ENCODE assay signal across 15 cellular contexts in genomic region chr2:10083692-10084566, GRCh38. TPM values are rescaled to one million over a fixed set of nuclear protein-coding genes. Genes with fewer than 3 reads are reported as not detected.
DNase-seq lines count a peak whose midpoint lies in the region; ATAC-seq, FAIRE-seq and TF ChIP-seq lines count a peak whose summit lies in the region.
"Had no signal": no experiment of that assay in that cellular context is flagged by ENCODE, and none has a peak within 500 bp of the region (broad histone marks: within the 10 kb centered on the region; RNA-seq: fewer than 3 reads in every experiment).

No MANE protein-coding gene starts in this region.

- peak in 2 of 4 donors; percentile 16 to 21 for ATAC-seq in pancreas

- H3K27ac ChIP-seq in pancreas = peak overlapping the region in 3 of 4 donors; percentile 71 to 85 (median 81)
- H3K27ac ChIP-seq in adrenal gland = no peak overlapping the region
- H3K27ac ChIP-seq in stomach = no peak overlapping the region
- H3K27ac ChIP-seq: SJCRH30 had no signal

- intact Hi-C loops in pancreas (cut with DNase I) (no loop called here), adrenal gland (cut with DNase I) (no loop called here), stomach (cut with DNase I; ENCODE audit: low total_unique reads) (no loop called here)

- H3K36me3 ChIP-seq in H7 (replicated peaks; ENCODE audit: control insufficient read depth, insufficient read depth, low read length) = no peaks in the 10 kb centered on the region
- no peaks in the 10 kb centered on the region for H3K36me3 ChIP-seq in pancreas
- no peaks in the 10 kb centered on the region for H3K36me3 ChIP-seq in adrenal gland (replicated peaks in 1 of 2)
- no peaks in the 10 kb centered on the region for H3K36me3 ChIP-seq in stomach
- H3K36me3 ChIP-seq: SJCRH30 had no signal

- H3K9me3 ChIP-seq in pancreas (no peaks in the 10 kb centered on the region), adrenal gland (replicated peaks in 1 of 3) (no peaks in the 10 kb centered on the region), stomach (no peaks in the 10 kb centered on the region)
- H3K9me3 ChIP-seq: SJCRH30 had no signal

- TF ChIP-seq EP300 in stomach (IDR thresholded peaks at IDR 0.05) = no peak

- DNase-seq in NCI-H1417 (lab: John Stamatoyannopoulos, UW) = peak in 2 of 3 experiments; percentile 56 to 83
- DNase-seq in NCI-H1417 treated with DMSO at 0.1 percent for 48 hours (lab: John Stamatoyannopoulos, UW) = no peak
- DNase-seq in H7 = peak; percentile 57
- DNase-seq in NCI-H2029 treated with DMSO at 0.1 percent for 48 hours (lab: John Stamatoyannopoulos, UW) = peak; percentile 39
- peak in 2 of 6 donors; percentile 13 to 35 for DNase-seq in pancreas
- DNase-seq in adrenal gland = no peak
- no peak for DNase-seq in T-helper 2 cell
- no peak for DNase-seq in stomach
- DNase-seq: 8988T; activated CD4-positive, alpha-beta T cell treated with anti-CD3 and anti-CD28 coated beads, Interleukin-2, amount 50 U/mL, for 1 hour; EL; immature natural killer cell; NCI-H1436; SJCRH30; stimulated activated CD4-positive, alpha-beta T cell treated with anti-CD3 and anti-CD28 coated beads, Interleukin-4, amount 100 ng/mL, for 1 hour had no signal

- H3K4me1 ChIP-seq in pancreas = peaks cover 0 to 5% (median 0%) of the 10 kb centered on the region in 3 donors
- peaks cover 0 to 10% of the 10 kb centered on the region in 2 donors for H3K4me1 ChIP-seq in adrenal gland (replicated peaks in 1 of 2)
- H3K4me1 ChIP-seq in stomach = peaks cover 8 to 27% (median 21%) of the 10 kb centered on the region in 4 donors
- H3K4me1 ChIP-seq: SJCRH30 had no signal

- H3K4me3 ChIP-seq in H7 (ENCODE audit: insufficient read depth, low read depth, low read length) (no peak overlapping the region), pancreas (no peak overlapping the region), adrenal gland (no peak overlapping the region), stomach (no peak overlapping the region)
- H3K4me3 ChIP-seq: SJCRH30 had no signal

- peaks cover 19% of the 10 kb centered on the region for H3K27me3 ChIP-seq in H7 (ENCODE audit: control insufficient read depth, insufficient read depth, low read length)
- H3K27me3 ChIP-seq in pancreas = no peaks in the 10 kb centered on the region
- H3K27me3 ChIP-seq in adrenal gland = peaks cover 44% of the 10 kb centered on the region
- H3K27me3 ChIP-seq in stomach = peaks cover 0 to 60% (median 36%) of the 10 kb centered on the region in 3 donors

- FAIRE-seq in pancreas (lab: Jason Lieb, UNC) = no peak

- TF ChIP-seq POLR2A in adrenal gland (IDR thresholded peaks at IDR 0.05) = no peak
- no peak for TF ChIP-seq POLR2A in stomach (IDR thresholded peaks at IDR 0.05)

- no peak for TF ChIP-seq CTCF in pancreas (IDR thresholded peaks at IDR 0.05)
- TF ChIP-seq CTCF in adrenal gland (IDR thresholded peaks at IDR 0.05) = no peak
- no peak for TF ChIP-seq CTCF in stomach (IDR thresholded peaks at IDR 0.05)

- 40 to 42% methylated on average over 18 of the region's 18 CpGs for WGBS in pancreas, 2 donors
- 67 to 69% (median 68%) methylated on average over 18 of the region's 18 CpGs for WGBS in adrenal gland, 4 donors
- WGBS in stomach, 5 donors = 67 to 74% (median 71%) methylated on average over 18 of the region's 18 CpGs

RNA-seq across cellular contexts. Expression of gene CYS1, which starts 3.7 kb away (rescaled TPM):
- 0.24 and 0.63 TPM in 2 replicates for total RNA-seq in H7 (2014; rRNA removed; shearing (Covaris generic))
- total RNA-seq in pancreas (10 to 100 TPM; 19.4 to 27.9 (median 21.7) TPM), adrenal gland (1 to 10 TPM in 6 of 8 donors, under 1 TPM in 2; 0.18 to 3.6 (median 1.6) TPM), stomach (10 to 100 TPM in 2 of 5 donors, 1 to 10 TPM in 2, not detected in 1; 3.5 to 33.8 (median 9.1) TPM)
- polyA plus RNA-seq in pancreas (10 to 100 TPM; 18.9 to 51.3 TPM), adrenal gland (1 to 10 TPM in 1 of 3 donors, under 1 TPM in 2; 0.05 to 1.1 (median 0.48) TPM), stomach (1 to 10 TPM; 1.1 to 5.8 (median 2.4) TPM)
- total RNA-seq: SJCRH30 had no signal
- polyA plus RNA-seq: immature natural killer cell had no signal

RNA-seq across cellular contexts. Expression of gene RRM2, which starts 38.6 kb away (rescaled TPM):
- total RNA-seq in H7 (2014; rRNA removed; shearing (Covaris generic)) = 56.7 and 71.9 TPM in 2 replicates
- total RNA-seq in pancreas = 1 to 10 TPM in 4 of 6 donors, under 1 TPM in 2; 0.24 to 3.0 (median 2.1) TPM
- polyA plus RNA-seq in pancreas = under 1 TPM; 0.16 to 0.27 TPM
- total RNA-seq in adrenal gland = 1 to 10 TPM; 2.0 to 6.5 (median 3.8) TPM
- 1 to 10 TPM in 2 of 3 donors, under 1 TPM in 1; 0.67 to 7.5 (median 2.9) TPM for polyA plus RNA-seq in adrenal gland
- 10 to 100 TPM in 3 of 5 donors, 1 to 10 TPM in 2; 1.2 to 30.3 (median 13.6) TPM for total RNA-seq in stomach
- 10 to 100 TPM in 2 of 3 donors, 1 to 10 TPM in 1; 6.1 to 14.9 (median 12.0) TPM for polyA plus RNA-seq in stomach

RNA-seq across cellular contexts. Expression of gene KLF11, which starts 40.6 kb away (rescaled TPM):
- 11.8 and 12.6 TPM in 2 replicates for total RNA-seq in H7 (2014; rRNA removed; shearing (Covaris generic))
- 10 to 100 TPM; 17.3 to 41.2 (median 27.0) TPM for total RNA-seq in pancreas
- 10 to 100 TPM in 1 of 2 donors, 1 to 10 TPM in 1; 6.4 to 16.4 TPM for polyA plus RNA-seq in pancreas
- total RNA-seq in adrenal gland = 10 to 100 TPM; 20.9 to 75.7 (median 29.5) TPM
- 10 to 100 TPM in 1 of 3 donors, 1 to 10 TPM in 2; 6.8 to 21.5 (median 8.5) TPM for polyA plus RNA-seq in adrenal gland
- 10 to 100 TPM in 3 of 5 donors, 1 to 10 TPM in 2; 4.1 to 21.6 (median 17.1) TPM for total RNA-seq in stomach
- 10 to 100 TPM in 1 of 3 donors, 1 to 10 TPM in 2; 4.2 to 19.6 (median 7.0) TPM for polyA plus RNA-seq in stomach

Comparison
In these comparisons a context has a peak if more than half of its experiments do, and no peak if none do; other contexts are left out.
1. DNase-seq: peak in NCI-H1417 (2 of 3), H7 (single experiment) and NCI-H2029 treated with DMSO at 0.1 percent for 48 hours (single experiment); none in NCI-H1417 treated with DMSO at 0.1 percent for 48 hours (single experiment), adrenal gland (0 of 7), T-helper 2 cell (0 of 5) and stomach (single experiment).
2. H3K27ac ChIP-seq: peak in pancreas (3 of 4); none in adrenal gland (0 of 5) and stomach (0 of 5).